ENCODE assay signal across 1 cellular context in genomic region chr10:3625959-3626751, GRCh38.
TF ChIP-seq lines count a peak whose summit lies in the region.

No MANE protein-coding gene starts in this region.

TF ChIP-seq in SK-N-SH, 30 proteins besides CTCF, POLR2A, EP300 and RAD21 (continued from another document):
- TF ChIP-seq SIN3A (IDR thresholded peaks at IDR 0.05; ENCODE audit: borderline replicate concordance, low read depth, low read length), result no peak
- TF ChIP-seq MAX (IDR thresholded peaks at IDR 0.05; ENCODE audit: low read depth), result no peak
- TF ChIP-seq MEF2A (IDR thresholded peaks at IDR 0.05; ENCODE audit: borderline replicate concordance, low read depth), result no peak
